ENCODE assay signal across 16 cellular contexts in genomic region chr1:117135329-117135728, GRCh38. TPM values are rescaled to one million over a fixed set of nuclear protein-coding genes. Genes with fewer than 3 reads are reported as not detected.
DNase-seq lines count a peak whose midpoint lies in the region.
"Had no signal": no experiment of that assay in that cellular context is flagged by ENCODE, and none has a peak within 500 bp of the region (broad histone marks: within the 10 kb centered on the region; RNA-seq: fewer than 3 reads in every experiment).

No MANE protein-coding gene starts in this region.

- H3K27me3 ChIP-seq in HUES48 (ENCODE audit: control insufficient read depth, insufficient read depth, low read length) (no peaks in the 10 kb centered on the region), ectodermal cell (ENCODE audit: control insufficient read depth, insufficient read depth, low read length, poor library complexity, severe bottlenecking) (no peaks in the 10 kb centered on the region), iPS-20b (ENCODE audit: insufficient read depth, low read length) (no peaks in the 10 kb centered on the region)
- H3K27me3 ChIP-seq: BLaER1 had no signal

- H3K9me3 ChIP-seq in HUES48 (ENCODE audit: control insufficient read depth, insufficient read depth, low read length) (no peaks in the 10 kb centered on the region), ectodermal cell (ENCODE audit: control insufficient read depth, low read length) (no peaks in the 10 kb centered on the region), iPS-20b (ENCODE audit: insufficient read depth, low read depth, low read length) (no peaks in the 10 kb centered on the region)
- H3K9me3 ChIP-seq: BLaER1 had no signal

- H3K4me3 ChIP-seq in HUES48 (ENCODE audit: low read depth, low read length) (no peak overlapping the region), ectodermal cell (ENCODE audit: insufficient read depth, low read depth, low read length) (no peak overlapping the region), iPS-20b (ENCODE audit: low read length) (peak overlapping the region; percentile 20; the same call in 1 of the 2 replicates)
- H3K4me3 ChIP-seq: BLaER1 had no signal

- peak overlapping the region; percentile 85 for H3K27ac ChIP-seq in HUES48 (ENCODE audit: low read depth, low read length)
- peak overlapping the region; percentile 48 for H3K27ac ChIP-seq in ectodermal cell (ENCODE audit: insufficient read depth, low read depth, low read length, poor library complexity, severe bottlenecking)
- peak overlapping the region; percentile 78 for H3K27ac ChIP-seq in iPS-20b (ENCODE audit: low read length)
- H3K27ac ChIP-seq: BLaER1, HL-60 had no signal

- H3K4me1 ChIP-seq in HUES48 (ENCODE audit: control insufficient read depth, insufficient read depth, low read length) (peaks cover 30% of the 10 kb centered on the region), ectodermal cell (ENCODE audit: control insufficient read depth, insufficient read depth, low read length) (peaks cover 10% of the 10 kb centered on the region), iPS-20b (ENCODE audit: insufficient read depth, low read length) (peaks cover 25% of the 10 kb centered on the region)
- H3K4me1 ChIP-seq: BLaER1 had no signal

- DNase-seq in T-helper 2 cell = no peak
- DNase-seq in NOMO-1 treated with DMSO at 0.1 percent for 48 hours (lab: John Stamatoyannopoulos, UW; ENCODE audit: unreplicated experiment) = no peak
- no peak for DNase-seq in cerebellar cortex (ENCODE audit: low spot score)
- DNase-seq in GM03348 (ENCODE audit: low spot score) = no peak
- DNase-seq: 8988T; CD4-positive, alpha-beta memory T cell; DMS153; DMS79; GDM1; H7; HFFc6 had no signal

- H3K36me3 ChIP-seq in HUES48 (ENCODE audit: control insufficient read depth, insufficient read depth, low read length) (no peaks in the 10 kb centered on the region), ectodermal cell (ENCODE audit: control insufficient read depth, insufficient read depth, low read length) (no peaks in the 10 kb centered on the region), iPS-20b (ENCODE audit: insufficient read depth, low read depth, low read length) (no peaks in the 10 kb centered on the region)
- H3K36me3 ChIP-seq: BLaER1 had no signal

- WGBS in ectodermal cell, 2 experiments = 0 to 9% methylated on average over 1 of the region's 2 CpGs

- H3K9ac ChIP-seq in HUES48 (ENCODE audit: low read depth, low read length) = no peak overlapping the region
- peak overlapping the region; percentile 37; the same call in 1 of the 2 replicates for H3K9ac ChIP-seq in iPS-20b (ENCODE audit: low read depth, low read length)
- H3K9ac ChIP-seq: BLaER1 had no signal

RNA-seq across cellular contexts. Expression of gene TRIM45, which starts 13.8 kb away (rescaled TPM):
- 47.3 TPM for polyA plus RNA-seq in ectodermal cell (2013, experiment 1 of 4)
- 33.6 TPM for polyA plus RNA-seq in ectodermal cell (2013, experiment 2 of 4)
- 35.4 TPM for polyA plus RNA-seq in ectodermal cell (2013, experiment 3 of 4)
- 40.0 TPM for polyA plus RNA-seq in ectodermal cell (2013, experiment 4 of 4)
